In the genomic region with DNA sequence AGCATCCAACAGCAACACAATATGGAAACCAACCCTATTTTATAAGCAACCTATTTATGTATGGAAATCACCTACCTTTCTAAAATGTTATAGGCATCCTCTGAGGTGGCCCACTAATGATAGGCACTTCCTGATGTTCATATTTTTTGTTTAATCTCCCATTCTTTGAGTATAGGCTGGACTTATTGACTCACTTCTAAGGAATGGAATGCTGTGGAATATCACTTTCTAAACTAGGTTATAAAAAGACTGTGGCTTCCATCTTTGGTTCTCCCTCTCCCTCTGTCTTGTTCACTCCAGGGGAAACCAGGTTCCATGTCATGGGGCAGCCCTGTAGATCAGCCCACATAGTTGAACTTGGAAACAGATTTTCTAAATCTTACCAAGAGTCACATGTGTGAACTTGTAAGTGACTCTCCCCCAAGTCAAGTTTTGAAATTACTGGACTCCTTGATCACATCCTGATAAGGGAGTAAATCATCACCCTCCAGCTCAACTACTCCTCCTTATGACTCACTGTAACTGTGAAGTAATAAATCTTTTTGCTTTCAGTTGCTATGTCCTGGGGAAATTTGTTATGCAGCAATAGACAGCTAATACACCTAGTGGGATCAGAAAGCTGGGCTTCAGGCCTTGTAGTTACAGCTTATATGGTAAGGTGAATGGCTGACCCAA, we compare ENCODE assay signal across 7 cellular contexts.
DNase-seq lines count a peak whose midpoint lies in the region; ATAC-seq, FAIRE-seq and TF ChIP-seq lines count a peak whose summit lies in the region.
"Not testable (repeated sequence)": the region's sequence is repeated elsewhere in the genome, so short reads cannot be mapped to it uniquely, and the experiment has no call there.

No MANE protein-coding gene starts in this region.

- not testable (repeated sequence) for H3K4me2 ChIP-seq in GM12878 (ENCODE audit: control insufficient read depth, insufficient read depth)

- not testable (repeated sequence) for H3K36me3 Mint-ChIP-seq in activated CD8-positive, alpha-beta T cell treated with anti-CD3 and anti-CD28 coated beads for 36 hours (ENCODE audit: low read depth)

- ATAC-seq in HG02759 (IDR thresholded peaks at IDR 0.05; ENCODE audit: unreplicated experiment) (peak; percentile 49), GM12878 (peak; percentile 57)
- peak; percentile 97 for ATAC-seq in activated CD8-positive, alpha-beta T cell treated with anti-CD3 and anti-CD28 coated beads for 36 hours

- H3K27ac Mint-ChIP-seq in activated CD8-positive, alpha-beta T cell treated with anti-CD3 and anti-CD28 coated beads for 36 hours: not testable (repeated sequence)

- H3K9me3 ChIP-seq in GM12878 (replicated peaks; ENCODE audit: control insufficient read depth, insufficient read depth, low read length): not testable (repeated sequence)

- FAIRE-seq in GM12878 (lab: Jason Lieb, UNC): peak; percentile 69

- TF ChIP-seq EP300 in GM12878 (IDR thresholded peaks at IDR 0.05; ENCODE audit: borderline replicate concordance in 1 of 2, control insufficient read depth in 1 of 2, low read depth in 2 of 2, low read length in 2 of 2): not testable (repeated sequence)

- not testable (repeated sequence) for BruUV-seq in GM12878 (replicated peaks; lab: Mats Ljungman, UMichigan)

- H3K9me3 Mint-ChIP-seq in activated CD8-positive, alpha-beta T cell treated with anti-CD3 and anti-CD28 coated beads for 36 hours: not testable (repeated sequence)

- H3K27ac ChIP-seq in GM12878 (ENCODE audit: control insufficient read depth, insufficient read depth): not testable (repeated sequence)

- TF ChIP-seq POLR2A in GM12878 (IDR thresholded peaks at IDR 0.05; ENCODE audit: low read depth, low read length): not testable (repeated sequence)

- TF ChIP-seq CTCF in GM12865 (IDR thresholded peaks at IDR 0.05; ENCODE audit: insufficient read depth, low read depth, low read length, missing control alignments); activated CD8-positive, alpha-beta T cell treated with anti-CD3 and anti-CD28 coated beads for 36 hours (IDR thresholded peaks at IDR 0.05); GM12878 (IDR thresholded peaks at IDR 0.05 in 2 of 3, conservative IDR thresholded peaks at IDR 0.05 in 1 of 3; ENCODE audit: control insufficient read depth in 2 of 3, extremely low read depth in 1 of 3, insufficient read depth in 1 of 3, low read depth in 3 of 3, low read length in 3 of 3); fibroblast of mammary gland (conservative IDR thresholded peaks at IDR 0.05; ENCODE audit: control insufficient read depth, insufficient read depth, low read depth, low read length): not testable (repeated sequence)

- SMC1A ChIA-PET in GM12878 (lab: Charles Lee; ENCODE audit: uncharacterized antibody, unreplicated experiment): not testable (repeated sequence)

- not testable (repeated sequence) for H3K27me3 ChIP-seq in GM12878 (replicated peaks in 1 of 2; ENCODE audit: control insufficient read depth in 2 of 2, insufficient read depth in 2 of 2, low read length in 1 of 2)

- H3K4me1 ChIP-seq in GM12878 (ENCODE audit: control insufficient read depth, insufficient read depth, low read length): not testable (repeated sequence)

- POLR2A ChIA-PET in activated CD8-positive, alpha-beta T cell treated with anti-CD3 and anti-CD28 coated beads for 36 hours (lab: Charles Lee); GM12878 (lab: Charles Lee): not testable (repeated sequence)

- peaks cover 11% of the 10 kb centered on the region for H3K4me1 Mint-ChIP-seq in activated CD8-positive, alpha-beta T cell treated with anti-CD3 and anti-CD28 coated beads for 36 hours (ENCODE audit: low read depth)

- not testable (repeated sequence) for H3K9ac ChIP-seq in GM12878 (ENCODE audit: control insufficient read depth, insufficient read depth, low read length)

- H3K4me3 ChIP-seq in GM12865 (ENCODE audit: low read depth, low read length); GM12878; fibroblast of mammary gland (ENCODE audit: control insufficient read depth, low read depth, low read length): not testable (repeated sequence)

- not testable (repeated sequence) for TF ChIP-seq RAD21 in GM12878 (IDR thresholded peaks at IDR 0.05; ENCODE audit: insufficient read depth, low read depth, low read length)

- not testable (repeated sequence) for H3K79me2 ChIP-seq in GM12878 (ENCODE audit: control insufficient read depth, insufficient read depth, low read length)

- not testable (repeated sequence) for H3K36me3 ChIP-seq in GM12878 (ENCODE audit: control insufficient read depth in 2 of 2, insufficient read depth in 2 of 2, low read length in 1 of 2)

- intact Hi-C loops in activated CD8-positive, alpha-beta T cell treated with anti-CD3 and anti-CD28 coated beads for 36 hours (cut with micrococcal nuclease); GM12878 (cut with micrococcal nuclease; ENCODE audit: unreplicated experiment): not testable (repeated sequence)

- DNase-seq in GM12865 (ENCODE audit: low read depth) (peak; percentile 11), OCI-M1 (lab: John Stamatoyannopoulos, UW) (peak; percentile 34), fibroblast of mammary gland (ENCODE audit: low read depth) (peak; percentile 6), non-pigmented ciliary epithelial cell (ENCODE audit: low read depth) (peak; percentile 0)
- DNase-seq in activated CD8-positive, alpha-beta T cell treated with anti-CD3 and anti-CD28 coated beads for 36 hours: peak; percentile 3
- not testable (repeated sequence) for DNase-seq in GM12878 (ENCODE audit: low read depth, low spot score)

- in situ Hi-C loops in GM12878 (cut with MboI): not testable (repeated sequence)

- H2AFZ ChIP-seq in GM12878 (ENCODE audit: control insufficient read depth, low read depth, low read length): not testable (repeated sequence)

- H4K20me1 ChIP-seq in GM12878 (ENCODE audit: control insufficient read depth, insufficient read depth): not testable (repeated sequence)

- not testable (repeated sequence) for H3K4me3 Mint-ChIP-seq in activated CD8-positive, alpha-beta T cell treated with anti-CD3 and anti-CD28 coated beads for 36 hours

- H3K27me3 Mint-ChIP-seq in activated CD8-positive, alpha-beta T cell treated with anti-CD3 and anti-CD28 coated beads for 36 hours: not testable (repeated sequence)

- RAD21 ChIA-PET in GM12878 (lab: Charles Lee; ENCODE audit: unreplicated experiment): not testable (repeated sequence)

- CTCF ChIA-PET in activated CD8-positive, alpha-beta T cell treated with anti-CD3 and anti-CD28 coated beads for 36 hours (lab: Charles Lee); GM12878 (lab: Yijun Ruan, JAX): not testable (repeated sequence)

TF ChIP-seq in GM12878, 131 proteins besides CTCF, POLR2A, EP300 and RAD21:
- peak; percentile 30; the same call in 1 of the 2 replicates for TF ChIP-seq JUNB (IDR thresholded peaks at IDR 0.05)
TF ChIP-seq in GM12878: peak in this region for 1; not testable (repeated sequence) for 130.
